In the genomic region with DNA sequence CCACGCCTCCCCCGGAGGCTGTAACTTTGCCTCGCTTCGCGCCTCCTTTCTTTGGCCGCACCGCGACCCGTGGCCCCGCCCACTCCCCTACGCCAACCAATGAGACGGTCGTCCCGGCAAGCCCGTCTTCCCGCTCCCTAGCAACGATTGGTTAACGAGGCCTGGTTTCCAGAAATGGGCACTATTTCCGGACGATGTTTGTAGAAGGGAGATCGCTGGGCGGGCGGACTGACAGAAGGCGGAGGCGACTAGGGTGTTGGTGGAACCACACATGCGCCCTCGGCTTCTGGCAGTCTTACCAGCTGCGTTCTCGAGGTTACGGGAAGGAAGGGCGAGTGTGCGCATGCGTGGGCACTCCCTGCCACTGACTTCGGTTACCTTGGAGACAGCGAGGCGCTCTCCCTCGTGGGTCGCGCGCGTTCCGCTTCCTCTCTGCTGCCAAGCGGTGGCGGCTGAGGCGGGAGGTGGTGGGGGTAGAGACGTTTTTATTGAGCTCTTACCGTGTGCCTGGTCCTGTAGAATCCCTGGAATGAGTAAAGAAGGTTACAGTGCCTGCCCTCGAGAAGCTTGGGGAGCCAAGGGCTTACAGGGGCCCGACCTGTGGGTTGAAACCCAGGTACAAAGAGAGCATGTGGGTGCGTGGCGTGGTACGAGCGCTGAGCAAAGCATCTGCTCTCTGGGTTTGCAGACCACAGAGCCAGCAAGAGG, we compare ENCODE assay signal across 8 cellular contexts. TPM values are rescaled to one million over a fixed set of nuclear protein-coding genes. Genes with fewer than 3 reads are reported as not detected.
A peak's percentile ranks its signal among the peaks of the same experiment; 100 is the strongest.
DNase-seq lines count a peak whose midpoint lies in the region; ATAC-seq, FAIRE-seq and TF ChIP-seq lines count a peak whose summit lies in the region.

No MANE protein-coding gene starts in this region.

- peaks cover 41% of the 10 kb centered on the region for H4K20me1 ChIP-seq in astrocyte (ENCODE audit: insufficient read depth, low read length)

- FAIRE-seq in astrocyte (lab: Jason Lieb, UNC) = no peak

- no peaks in the 10 kb centered on the region for H3K27me3 Mint-ChIP-seq in T-helper 2 cell treated with Interferon-gamma antibody and Interleukin-4, amounts not matched to agents 5 μg/mL and 100 μg/mL, for 36 hours (ENCODE audit: low read depth)
- H3K27me3 Mint-ChIP-seq in astrocyte (ENCODE audit: low read depth, unreplicated experiment) = no peaks in the 10 kb centered on the region

- peak; percentile 99 for DNase-seq in NCI-H187 treated with DMSO at 0.1 percent for 48 hours (lab: John Stamatoyannopoulos, UW)
- peak; percentile 99 for DNase-seq in T-helper 2 cell treated with Interferon-gamma antibody and Interleukin-4, amounts not matched to agents 5 μg/mL and 100 μg/mL, for 36 hours (ENCODE audit: low spot score)
- DNase-seq in astrocyte (ENCODE audit: low read depth) = peak; percentile 100
- peak; percentile 100 for DNase-seq in right cardiac atrium
- peak; percentile 100 for DNase-seq in pulmonary artery endothelial cell (ENCODE audit: low read depth, low spot score)
- DNase-seq in vagina (ENCODE audit: extremely low spot score in 2 of 2) = peak; percentile 99 to 100

- H3K9me3 Mint-ChIP-seq in T-helper 2 cell treated with Interferon-gamma antibody and Interleukin-4, amounts not matched to agents 5 μg/mL and 100 μg/mL, for 36 hours = no peaks in the 10 kb centered on the region
- no peaks in the 10 kb centered on the region for H3K9me3 Mint-ChIP-seq in astrocyte (ENCODE audit: unreplicated experiment)

- WGBS in right cardiac atrium = under 1% methylated on average over 53 of the region's 53 CpGs

- H3K4me3 ChIP-seq in astrocyte (ENCODE audit: insufficient read depth, low read depth, low read length) (peak overlapping the region; percentile 80), right cardiac atrium (ENCODE audit: low read length) (peak overlapping the region; percentile 21), vagina (peak overlapping the region; percentile 60 to 89)

- H3K4me1 ChIP-seq in astrocyte (ENCODE audit: insufficient read depth, low read length) (peaks cover 69% of the 10 kb centered on the region), right cardiac atrium (ENCODE audit: control insufficient read depth, insufficient read depth, low read length) (peaks cover 15% of the 10 kb centered on the region), vagina (peaks cover 82% of the 10 kb centered on the region)

- no peak for TF ChIP-seq CTCF in astrocyte (IDR thresholded peaks at IDR 0.05; ENCODE audit: insufficient read depth, low read depth, low read length)
- no peak for TF ChIP-seq CTCF in vagina (IDR thresholded peaks at IDR 0.05)

- no peaks in the 10 kb centered on the region for H3K27me3 ChIP-seq in astrocyte (ENCODE audit: insufficient read depth, low read length)
- H3K27me3 ChIP-seq in right cardiac atrium (ENCODE audit: control insufficient read depth, insufficient read depth) = no peaks in the 10 kb centered on the region
- no peaks in the 10 kb centered on the region for H3K27me3 ChIP-seq in vagina

- peaks cover 43% of the 10 kb centered on the region for H3K79me2 ChIP-seq in astrocyte (ENCODE audit: insufficient read depth, low read length)

- H3K9me3 ChIP-seq in astrocyte (ENCODE audit: insufficient read depth, low read depth, low read length) (no peaks in the 10 kb centered on the region), right cardiac atrium (ENCODE audit: control insufficient read depth, low read length) (no peaks in the 10 kb centered on the region), vagina (no peaks in the 10 kb centered on the region)

- peak; percentile 30 for TF ChIP-seq POLR2A in GM18505 (IDR thresholded peaks at IDR 0.05; ENCODE audit: borderline replicate concordance, extremely low read depth, insufficient read depth, insufficient read length)
- TF ChIP-seq POLR2A in vagina (IDR thresholded peaks at IDR 0.05) = no peak

- peaks cover 26% of the 10 kb centered on the region for H3K36me3 Mint-ChIP-seq in T-helper 2 cell treated with Interferon-gamma antibody and Interleukin-4, amounts not matched to agents 5 μg/mL and 100 μg/mL, for 36 hours (ENCODE audit: low read depth)
- no peaks in the 10 kb centered on the region for H3K36me3 Mint-ChIP-seq in astrocyte (ENCODE audit: low read depth, unreplicated experiment)

- peak overlapping the region; percentile 86 for H2AFZ ChIP-seq in astrocyte (ENCODE audit: low read depth, low read length)

- ATAC-seq in GM18505 (IDR thresholded peaks at IDR 0.05; ENCODE audit: unreplicated experiment) (peak; percentile 67), HG02970 (IDR thresholded peaks at IDR 0.05; ENCODE audit: low FRiP score, unreplicated experiment) (peak; percentile 76), right cardiac atrium (peak; percentile 94 to 95)

- H3K27ac ChIP-seq in astrocyte (ENCODE audit: low read depth, low read length) (peak overlapping the region; percentile 76), right cardiac atrium (ENCODE audit: low read length) (peak overlapping the region; percentile 25), vagina (peak overlapping the region; percentile 95)

- H3K27ac Mint-ChIP-seq in T-helper 2 cell treated with Interferon-gamma antibody and Interleukin-4, amounts not matched to agents 5 μg/mL and 100 μg/mL, for 36 hours = peak overlapping the region; percentile 92
- peak overlapping the region; percentile 93 for H3K27ac Mint-ChIP-seq in astrocyte (ENCODE audit: unreplicated experiment)

- intact Hi-C loops in right cardiac atrium (cut with DNase I) (loop anchor here in 2 of 4 donors (5.0 to 10.0 kb wide), 4 partner anchors 40 to 172 kb away; a partner anchor contains a TSS), vagina (cut with DNase I) (loop anchor here (5.0 to 10.0 kb wide), 2 partner anchors 40 to 172 kb away; a partner anchor contains a TSS)

- peaks cover 65% of the 10 kb centered on the region for H3K4me1 Mint-ChIP-seq in T-helper 2 cell treated with Interferon-gamma antibody and Interleukin-4, amounts not matched to agents 5 μg/mL and 100 μg/mL, for 36 hours (ENCODE audit: low read depth)
- H3K4me1 Mint-ChIP-seq in astrocyte (ENCODE audit: low read depth, unreplicated experiment) = peaks cover 75% of the 10 kb centered on the region

- H3K36me3 ChIP-seq in astrocyte (ENCODE audit: insufficient read depth, low read length) = no peaks in the 10 kb centered on the region
- H3K36me3 ChIP-seq in vagina = no peaks in the 10 kb centered on the region

- peak overlapping the region; percentile 90 for H3K4me3 Mint-ChIP-seq in T-helper 2 cell treated with Interferon-gamma antibody and Interleukin-4, amounts not matched to agents 5 μg/mL and 100 μg/mL, for 36 hours
- H3K4me3 Mint-ChIP-seq in astrocyte (ENCODE audit: unreplicated experiment) = peak overlapping the region; percentile 86

- peak overlapping the region; percentile 86 for H3K9ac ChIP-seq in astrocyte (ENCODE audit: low read length)

- peak overlapping the region; percentile 92 for H3K4me2 ChIP-seq in astrocyte (ENCODE audit: low read length)

RNA-seq across cellular contexts. Expression of a gene that starts 0.4 kb away (rescaled TPM):
- total RNA-seq in astrocyte (10.8 and 11.0 TPM in 2 replicates), right cardiac atrium (10 to 100 TPM; 12.2 to 17.1 (median 15.1) TPM), pulmonary artery endothelial cell (2.0 and 3.2 TPM in 2 replicates), vagina (9.8 TPM)
- polyA plus RNA-seq in right cardiac atrium = 10.8 TPM

RNA-seq across cellular contexts. Expression of a gene that starts 55.4 kb away (rescaled TPM):
- total RNA-seq in astrocyte (not detected in 2 replicates), right cardiac atrium (not detected), pulmonary artery endothelial cell (not detected in 2 replicates), vagina (not detected)
- not detected for polyA plus RNA-seq in right cardiac atrium

Comparison
In these comparisons a context has a peak if more than half of its experiments do, and no peak if none do; other contexts are left out.
1. Peak in every context shown above with its lines: DNase-seq, ATAC-seq, H3K4me3 ChIP-seq and H3K27ac ChIP-seq.
2. H3K27ac ChIP-seq: peak in every context shown above with its lines; median percentile 95 in vagina; 76 in astrocyte; 25 in right cardiac atrium.
3. H3K4me3 ChIP-seq: peak in every context shown above with its lines; median percentile 80 in astrocyte; 74 in vagina; 21 in right cardiac atrium.